Comparison of ENCODE assay signal across 8 cellular contexts in the genomic region with DNA sequence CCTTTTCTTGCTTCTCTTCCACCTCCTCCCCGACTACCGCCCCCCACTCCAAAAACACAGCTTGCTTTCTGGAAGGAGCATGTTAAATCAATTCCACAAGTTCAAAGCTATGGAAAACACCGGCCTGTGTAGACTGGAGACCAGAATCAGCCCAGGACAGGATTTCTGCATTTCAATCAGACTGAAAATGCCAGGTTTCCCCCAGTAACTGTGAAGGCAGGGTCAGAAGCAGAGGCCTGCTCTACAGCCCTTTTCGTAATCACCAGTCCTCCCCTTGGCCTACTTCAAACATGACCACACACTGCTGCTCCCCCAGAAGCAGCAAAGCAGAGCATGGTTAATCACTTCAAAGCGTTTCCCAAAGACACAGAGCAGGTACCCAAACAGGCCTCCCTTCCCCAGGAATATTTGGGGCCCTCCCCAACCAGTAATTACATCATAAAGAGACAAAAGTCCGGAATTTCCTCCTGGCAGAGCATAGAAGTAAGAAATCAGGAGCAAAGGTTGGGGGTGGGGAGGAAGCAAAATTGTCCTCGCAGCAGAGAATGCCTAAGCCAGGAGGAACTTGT. TPM values are rescaled to one million over a fixed set of nuclear protein-coding genes. Genes with fewer than 3 reads are reported as not detected.
DNase-seq lines count a peak whose midpoint lies in the region; ATAC-seq and TF ChIP-seq lines count a peak whose summit lies in the region.

No MANE protein-coding gene starts in this region.

- H3K27me3 Mint-ChIP-seq in brain: peaks cover 3% of the 10 kb centered on the region

- H3K4me1 Mint-ChIP-seq in brain: peaks cover 84% of the 10 kb centered on the region

- ATAC-seq in HG03025 (IDR thresholded peaks at IDR 0.05; ENCODE audit: low FRiP score, unreplicated experiment) (no peak), HG03460 (IDR thresholded peaks at IDR 0.05; ENCODE audit: unreplicated experiment) (no peak), HG03095 (IDR thresholded peaks at IDR 0.05; ENCODE audit: unreplicated experiment) (no peak)

- H3K27ac ChIP-seq in 22Rv1: peak overlapping the region; percentile 65
- H3K27ac ChIP-seq in HUES6 (ENCODE audit: low read depth, low read length): peak overlapping the region; percentile 99
- peak overlapping the region; percentile 99 for H3K27ac ChIP-seq in substantia nigra (ENCODE audit: low read depth, low read length, poor library complexity, severe bottlenecking)

- H3K9ac ChIP-seq in HUES6 (ENCODE audit: low read length): peak overlapping the region; percentile 98

- peaks cover 80% of the 10 kb centered on the region for H3K4me1 ChIP-seq in HUES6 (ENCODE audit: control insufficient read depth, insufficient read depth, low read length)

- peaks cover 16% of the 10 kb centered on the region for H3K36me3 Mint-ChIP-seq in brain

- H3K36me3 ChIP-seq in HUES6 (ENCODE audit: control insufficient read depth, insufficient read depth, low read length): no peaks in the 10 kb centered on the region

- peak overlapping the region; percentile 95 to 100 (median 96) for H3K27ac Mint-ChIP-seq in brain

- peak overlapping the region; percentile 70 to 79 (median 76) for H3K4me3 Mint-ChIP-seq in brain

- no peaks in the 10 kb centered on the region for H3K9me3 ChIP-seq in HUES6 (ENCODE audit: control insufficient read depth, insufficient read depth, low read depth, low read length)

- no peaks in the 10 kb centered on the region for H3K27me3 ChIP-seq in HUES6 (ENCODE audit: control insufficient read depth, insufficient read depth, low read length)

- peaks cover 0 to 2% (median 0%) of the 10 kb centered on the region in 5 experiments for H3K9me3 Mint-ChIP-seq in brain

- TF ChIP-seq CTCF in 22Rv1 (IDR thresholded peaks at IDR 0.05) (no peak), brain (conservative IDR thresholded peaks at IDR 0.05) (no peak)

- H3K4me3 ChIP-seq in HUES6 (ENCODE audit: low read depth, low read length): peak overlapping the region; percentile 56

- DNase-seq in islet precursor cell (peak; percentile 84), substantia nigra (lab: John Stamatoyannopoulos, UW) (peak in 11 of 49 donors; percentile 28 to 73 (median 62))

RNA-seq across cellular contexts. Expression of gene ZMYND8, which starts 38.4 kb away (rescaled TPM):
- polyA plus RNA-seq in brain (ENCODE audit: insufficient read depth, low read depth, low replicate concordance): 29.9 TPM
